21 cellular contexts compared by ENCODE assay signal in the genomic region with DNA sequence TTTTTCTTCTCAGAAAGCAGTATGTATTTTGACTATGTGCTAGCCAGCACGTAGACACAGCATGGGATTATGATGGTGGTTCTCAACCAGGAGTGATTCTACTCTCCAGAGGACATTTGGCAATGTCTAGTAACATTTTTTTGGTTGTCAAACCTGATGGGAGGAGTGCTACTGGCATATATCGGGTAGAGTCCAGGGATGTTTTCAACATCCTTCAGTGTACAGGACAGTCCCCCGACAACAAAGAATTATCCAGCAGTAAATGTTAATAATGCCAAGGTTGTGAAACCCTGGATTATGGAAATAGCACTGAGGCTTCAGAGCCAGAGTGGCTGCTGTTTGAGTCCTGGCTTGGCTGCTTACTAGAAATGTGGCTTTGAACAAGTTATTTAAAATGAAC. TPM values are rescaled to one million over a fixed set of nuclear protein-coding genes. Genes with fewer than 3 reads are reported as not detected.
"Had no signal": no experiment of that assay in that cellular context is flagged by ENCODE, and none has a peak within 500 bp of the region (broad histone marks: within the 10 kb centered on the region; RNA-seq: fewer than 3 reads in every experiment).

No MANE protein-coding gene starts in this region.

- FAIRE-seq: endometrium, keratinocyte, pancreas, small intestine had no signal

- ATAC-seq: esophagus mucosa, foreskin keratinocyte, left lung, pancreas, right lobe of liver had no signal

- H3K9me3 ChIP-seq: heart right ventricle, left lung, pancreas, right lobe of liver, uterus had no signal

- DNase-seq: effector memory CD4-positive, alpha-beta T cell; foreskin keratinocyte; heart right ventricle; hypothalamus; immature natural killer cell; left lung; mesendoderm; naive B cell; occipital lobe; pancreas; right lobe of liver; small intestine; stimulated activated CD4-positive, alpha-beta T cell treated with anti-CD3 and anti-CD28 coated beads, Interleukin-12 subunit alpha, Interleukin-12 subunit beta, amount 100 ng/mL, for 4 hours; stimulated activated naive CD4-positive, alpha-beta T cell treated with Interleukin-2 at 50 U/mL for 16 hours; uterus had no signal

- H3K36me3 ChIP-seq: uterus had no signal

- H3K4me3 ChIP-seq: heart right ventricle, left lung, pancreas, right lobe of liver, uterus had no signal

- H3K4me1 ChIP-seq: foreskin keratinocyte, right lobe of liver, uterus had no signal

- H3K27ac ChIP-seq: foreskin keratinocyte, left lung, pancreas, right lobe of liver, uterus had no signal

- H3K27me3 ChIP-seq: foreskin keratinocyte, heart right ventricle, left lung, pancreas, right lobe of liver, uterus had no signal

RNA-seq across cellular contexts. Expression of gene SLFN14, which starts 54.2 kb away (rescaled TPM):
- total RNA-seq: esophagus mucosa, foreskin keratinocyte, lung microvascular endothelial cell, pancreas, progenitor cell of endocrine pancreas, renal cortical epithelial cell had no signal
- polyA plus RNA-seq: foreskin keratinocyte, heart right ventricle, keratinocyte, pancreas, small intestine had no signal
